10 cellular contexts compared by ENCODE assay signal in genomic region chr11:47376183-47376542, GRCh38. TPM values are rescaled to one million over a fixed set of nuclear protein-coding genes. Genes with fewer than 3 reads are reported as not detected.
A peak's percentile ranks its signal among the peaks of the same experiment; 100 is the strongest.
DNase-seq lines count a peak whose midpoint lies in the region; ATAC-seq and TF ChIP-seq lines count a peak whose summit lies in the region.
"Had no signal": no experiment of that assay in that cellular context is flagged by ENCODE, and none has a peak within 500 bp of the region (broad histone marks: within the 10 kb centered on the region; RNA-seq: fewer than 3 reads in every experiment).

No MANE protein-coding gene starts in this region.

- no peaks in the 10 kb centered on the region for H3K27me3 Mint-ChIP-seq in CD8-positive, alpha-beta T cell (ENCODE audit: low read depth)
- no peaks in the 10 kb centered on the region for H3K27me3 Mint-ChIP-seq in naive B cell

- no peak overlapping the region for H3K4me3 ChIP-seq in CD8-positive, alpha-beta T cell (ENCODE audit: low read depth, low read length)
- no peak overlapping the region for H3K4me3 ChIP-seq in Panc1 (ENCODE audit: low read depth in 2 of 2, low read length in 2 of 2)

- DNase-seq in CD8-positive, alpha-beta T cell, result no peak
- DNase-seq in Panc1 (ENCODE audit: low read depth, low spot score), result no peak
- no peak for DNase-seq in naive B cell
- DNase-seq in NCI-H345 (lab: John Stamatoyannopoulos, UW), result no peak
- no peak for DNase-seq in NCI-H2171 treated with DMSO at 0.1 percent for 48 hours (lab: John Stamatoyannopoulos, UW)
- DNase-seq in midbrain (lab: John Stamatoyannopoulos, UW), result no peak
- DNase-seq: NCI-H1930 had no signal

- no peak for ATAC-seq in CD8-positive, alpha-beta T cell
- peak; percentile 29; the same call in 1 of the 2 replicates for ATAC-seq in Panc1
- no peak for ATAC-seq in naive B cell (ENCODE audit: low read depth in 2 of 2)

- peaks cover 3% of the 10 kb centered on the region for H3K4me1 Mint-ChIP-seq in CD8-positive, alpha-beta T cell (ENCODE audit: low read depth)
- peaks cover 43 to 54% (median 52%) of the 10 kb centered on the region in 3 donors for H3K4me1 Mint-ChIP-seq in naive B cell

- POLR2A ChIA-PET in CD8-positive, alpha-beta T cell (lab: Charles Lee), result interaction anchor here (0.6 kb wide), 1 partner anchor 174 kb away, joined by 3 read pairs; no protein-coding TSS in a partner anchor
- POLR2A ChIA-PET in Panc1 (lab: Charles Lee), result no interaction called here

- H3K4me3 Mint-ChIP-seq in CD8-positive, alpha-beta T cell, result no peak overlapping the region
- peak overlapping the region in 1 of 8 donors; percentile 96 for H3K4me3 Mint-ChIP-seq in naive B cell

- no peaks in the 10 kb centered on the region for H3K4me1 ChIP-seq in CD8-positive, alpha-beta T cell (ENCODE audit: insufficient read depth, low read length)
- no peaks in the 10 kb centered on the region; the same call in 1 of the 2 replicates for H3K4me1 ChIP-seq in Panc1 (ENCODE audit: control insufficient read depth, insufficient read depth, low read length)

- no peak overlapping the region for H3K27ac ChIP-seq in CD8-positive, alpha-beta T cell (ENCODE audit: low read depth, low read length)
- no peak overlapping the region for H3K27ac ChIP-seq in Panc1 (ENCODE audit: low read length)

- H3K9me3 ChIP-seq in CD8-positive, alpha-beta T cell (ENCODE audit: low read length), result no peaks in the 10 kb centered on the region
- no peaks in the 10 kb centered on the region for H3K9me3 ChIP-seq in Panc1 (ENCODE audit: control insufficient read depth, insufficient read depth, low read depth, low read length)

- CTCF ChIA-PET in CD8-positive, alpha-beta T cell (lab: Charles Lee), result interaction anchor here (0.7 to 1.3 kb wide), 2 partner anchors 36 to 222 kb away, joined by 4 read pairs; no protein-coding TSS in a partner anchor
- CTCF ChIA-PET in Panc1 (lab: Charles Lee), result no interaction called here

- H3K9me3 Mint-ChIP-seq in CD8-positive, alpha-beta T cell, result no peaks in the 10 kb centered on the region
- no peaks in the 10 kb centered on the region for H3K9me3 Mint-ChIP-seq in naive B cell

- in situ Hi-C loops in Panc1 (cut with HindIII; ENCODE audit: low pct_unique_long_range_greater_than_20kb, low sequenced_read_pairs), result no loop called here

- intact Hi-C loops in CD8-positive, alpha-beta T cell (cut with DNase I, micrococcal nuclease), result no loop called here
- intact Hi-C loops in Panc1 (cut with micrococcal nuclease; ENCODE audit: unreplicated experiment), result no loop called here

- H3K27me3 ChIP-seq in CD8-positive, alpha-beta T cell (ENCODE audit: insufficient read depth, low read length), result no peaks in the 10 kb centered on the region
- no peaks in the 10 kb centered on the region for H3K27me3 ChIP-seq in Panc1 (ENCODE audit: control insufficient read depth, insufficient read depth, low read length)

- no peak for TF ChIP-seq CTCF in CD8-positive, alpha-beta T cell (IDR thresholded peaks at IDR 0.05)
- TF ChIP-seq CTCF in Panc1 (IDR thresholded peaks at IDR 0.05), result no peak

- H3K27ac Mint-ChIP-seq in CD8-positive, alpha-beta T cell, result peak overlapping the region; percentile 42
- peak overlapping the region in 5 of 6 donors; percentile 58 to 100 (median 73) for H3K27ac Mint-ChIP-seq in naive B cell

- H3K36me3 ChIP-seq in CD8-positive, alpha-beta T cell (ENCODE audit: insufficient read depth, low read length), result no peaks in the 10 kb centered on the region
- H3K36me3 ChIP-seq in Panc1 (ENCODE audit: control insufficient read depth, insufficient read depth, low read length), result no peaks in the 10 kb centered on the region

- no peaks in the 10 kb centered on the region for H3K36me3 Mint-ChIP-seq in CD8-positive, alpha-beta T cell
- peaks cover 0 to 11% of the 10 kb centered on the region in 2 donors for H3K36me3 Mint-ChIP-seq in naive B cell

- no TSS peak for BruUV-seq in Panc1 (replicated peaks; lab: Mats Ljungman, UMichigan)

RNA-seq across cellular contexts. Expression of gene SPI1, which starts 2.2 kb away (rescaled TPM):
- total RNA-seq in CD8-positive, alpha-beta T cell, result 1 to 10 TPM in 1 of 2 experiments, under 1 TPM in 1; 0.58 to 1.1 TPM
- 0.31 TPM for total RNA-seq in Panc1 (2021; ENCODE audit: unreplicated experiment)
- polyA plus RNA-seq in Panc1 (2012; ENCODE audit: insufficient read length), result not detected
- 10 to 100 TPM; 42.8 to 74.6 (median 51.7) TPM for polyA plus RNA-seq in naive B cell (ENCODE audit: low read depth in 6 of 6)
- total RNA-seq: endothelial cell of umbilical vein, H4, myocyte had no signal
- polyA plus RNA-seq: endothelial cell of umbilical vein had no signal

RNA-seq across cellular contexts. Expression of gene MYBPC3, which starts 23.7 kb away (rescaled TPM):
- not detected for total RNA-seq in CD8-positive, alpha-beta T cell
- not detected for total RNA-seq in Panc1 (2021; ENCODE audit: unreplicated experiment)
- not detected for polyA plus RNA-seq in Panc1 (2012; ENCODE audit: insufficient read length)
- not detected for polyA plus RNA-seq in naive B cell (ENCODE audit: low read depth in 6 of 6)
- total RNA-seq: endothelial cell of umbilical vein, H4, myocyte had no signal
- polyA plus RNA-seq: endothelial cell of umbilical vein had no signal

RNA-seq across cellular contexts. Expression of gene SLC39A13, which starts 32.2 kb away (rescaled TPM):
- 10 to 100 TPM; 34.0 to 34.6 TPM for total RNA-seq in CD8-positive, alpha-beta T cell
- 50.2 TPM for total RNA-seq in Panc1 (2021; ENCODE audit: unreplicated experiment)
- 71.3 TPM for polyA plus RNA-seq in Panc1 (2012; ENCODE audit: insufficient read length)
- 10 to 100 TPM in 5 of 6 donors, 1 to 10 TPM in 1; 7.5 to 21.9 (median 17.2) TPM for polyA plus RNA-seq in naive B cell (ENCODE audit: low read depth in 6 of 6)

RNA-seq across cellular contexts. Expression of gene PSMC3, which starts 50.1 kb away (rescaled TPM):
- 10 to 100 TPM; 58.1 to 63.4 TPM for total RNA-seq in CD8-positive, alpha-beta T cell
- total RNA-seq in Panc1 (2021; ENCODE audit: unreplicated experiment), result 181 TPM
- 229 TPM for polyA plus RNA-seq in Panc1 (2012; ENCODE audit: insufficient read length)
- polyA plus RNA-seq in naive B cell (ENCODE audit: low read depth in 6 of 6), result 100 to 1,000 TPM in 2 of 6 donors, 10 to 100 TPM in 4; 78.6 to 109 (median 95.1) TPM
